ENCODE assay signal across 11 cellular contexts in the genomic region with DNA sequence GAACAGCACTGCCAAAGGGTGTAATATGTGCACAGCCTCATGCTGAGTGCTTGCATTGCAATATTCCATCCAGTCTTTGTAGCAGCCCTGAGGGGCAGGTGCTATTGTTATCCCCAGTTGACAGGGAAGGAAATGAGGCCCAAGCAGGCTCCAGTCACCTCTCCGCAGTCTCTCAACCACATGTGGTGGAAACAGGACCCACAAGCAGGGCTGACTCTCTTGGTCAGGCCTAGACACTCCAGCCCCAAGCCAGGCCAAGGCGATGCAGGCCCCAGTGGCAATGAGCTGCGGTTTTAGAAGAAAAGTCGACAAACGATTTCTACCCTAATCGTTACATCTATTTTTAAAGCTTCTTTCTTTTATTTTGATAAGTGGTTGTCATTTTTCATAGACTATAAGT. TPM values are rescaled to one million over a fixed set of nuclear protein-coding genes. Genes with fewer than 3 reads are reported as not detected.
DNase-seq lines count a peak whose midpoint lies in the region; ATAC-seq and TF ChIP-seq lines count a peak whose summit lies in the region.
"Had no signal": no experiment of that assay in that cellular context is flagged by ENCODE, and none has a peak within 500 bp of the region (broad histone marks: within the 10 kb centered on the region; RNA-seq: fewer than 3 reads in every experiment).

No MANE protein-coding gene starts in this region.

- no peak for TF ChIP-seq CTCF in PC-9 (conservative IDR thresholded peaks at IDR 0.05)
- TF ChIP-seq CTCF in foreskin keratinocyte (conservative IDR thresholded peaks at IDR 0.05): no peak
- TF ChIP-seq CTCF in osteocyte (IDR thresholded peaks at IDR 0.05): no peak
- no peak for TF ChIP-seq CTCF in MCF 10A (IDR thresholded peaks at IDR 0.05; ENCODE audit: unreplicated experiment)

- peaks cover 2% of the 10 kb centered on the region for H3K36me3 Mint-ChIP-seq in osteocyte (ENCODE audit: unreplicated experiment)
- peaks cover 4% of the 10 kb centered on the region for H3K36me3 Mint-ChIP-seq in MCF 10A (ENCODE audit: insufficient read depth, unreplicated experiment)

- CTCF ChIA-PET in PC-9 (lab: Charles Lee) (no interaction called here), MCF 10A (lab: Yijun Ruan, JAX) (interaction anchor here (0.6 to 2.6 kb wide), 2 partner anchors 71 to 204 kb away, joined by 3 to 12 read pairs; no protein-coding TSS in a partner anchor)

- intact Hi-C loops in PC-9 (cut with micrococcal nuclease; ENCODE audit: unreplicated experiment) (loop anchor here (5.0 kb wide), 1 partner anchor 50 kb away; no protein-coding TSS in a partner anchor), MCF 10A (cut with micrococcal nuclease) (no loop called here), left ventricle myocardium superior (cut with micrococcal nuclease) (no loop called here), posterior vena cava (cut with DNase I) (no loop called here)

- H3K4me2 ChIP-seq in BLaER1 (peak overlapping the region; percentile 5; the same call in 1 of the 2 replicates), PC-9 (no peak overlapping the region)

- H3K4me3 ChIP-seq in BLaER1 (no peak overlapping the region), PC-9 (no peak overlapping the region)

- H3K27ac ChIP-seq in BLaER1 (no peak overlapping the region), PC-9 (peak overlapping the region; percentile 34), foreskin keratinocyte (peak overlapping the region; percentile 35)

- H3K4me1 Mint-ChIP-seq in osteocyte (ENCODE audit: unreplicated experiment) (peaks cover 1% of the 10 kb centered on the region), MCF 10A (ENCODE audit: insufficient read depth, unreplicated experiment) (peaks cover 29% of the 10 kb centered on the region)

- no peak overlapping the region for H2AFZ ChIP-seq in PC-9

- POLR2A ChIA-PET in PC-9 (lab: Charles Lee; ENCODE audit: unreplicated experiment): interaction anchor here (0.6 kb wide), 1 partner anchor 52 kb away, joined by 6 read pairs; the partner anchor contains the start of gene GADD45A
- POLR2A ChIA-PET in MCF 10A (lab: Yijun Ruan, JAX): interaction anchor here (0.7 to 3.8 kb wide), 4 partner anchors 12 to 62 kb away, joined by 3 to 18 read pairs (median 3); partner anchors contain the start of gene GADD45A

- no peak for ATAC-seq in foreskin keratinocyte
- ATAC-seq in left ventricle myocardium superior: no peak

- H4K20me1 ChIP-seq in BLaER1 (no peaks in the 10 kb centered on the region), PC-9 (ENCODE audit: insufficient read depth) (no peaks in the 10 kb centered on the region)

- BruUV-seq in PC-9 (replicated peaks; lab: Mats Ljungman, UMichigan) (no TSS peak), MCF 10A (replicated peaks; lab: Mats Ljungman, UMichigan) (no TSS peak)

- H3K4me1 ChIP-seq in BLaER1 (peaks cover 39% of the 10 kb centered on the region), PC-9 (replicated peaks; ENCODE audit: insufficient read depth) (peaks cover 41% of the 10 kb centered on the region), foreskin keratinocyte (peaks cover 37% of the 10 kb centered on the region)

- H3K27ac Mint-ChIP-seq in osteocyte (ENCODE audit: unreplicated experiment) (no peak overlapping the region), MCF 10A (ENCODE audit: low read depth, unreplicated experiment) (no peak overlapping the region)
- H3K27ac Mint-ChIP-seq: CD4-positive, alpha-beta T cell had no signal

- H3K36me3 ChIP-seq in BLaER1 (no peaks in the 10 kb centered on the region), PC-9 (ENCODE audit: low read depth) (no peaks in the 10 kb centered on the region)

- no peaks in the 10 kb centered on the region for H3K9me3 ChIP-seq in BLaER1
- H3K9me3 ChIP-seq in PC-9 (ENCODE audit: insufficient read depth, low read depth): no peaks in the 10 kb centered on the region; the same call in 1 of the 2 replicates

- H3K27me3 ChIP-seq in BLaER1: no peaks in the 10 kb centered on the region
- H3K27me3 ChIP-seq in PC-9 (ENCODE audit: insufficient read depth, low read depth): no peaks in the 10 kb centered on the region
- no peaks in the 10 kb centered on the region for H3K27me3 ChIP-seq in foreskin keratinocyte

- DNase-seq in PC-9: peak in 1 of 2 experiments; percentile 15
- DNase-seq in foreskin keratinocyte: no peak
- peak; percentile 63 for DNase-seq in osteocyte (ENCODE audit: extremely low spot score, unreplicated experiment)
- DNase-seq in MCF 10A (ENCODE audit: unreplicated experiment): no peak
- no peak for DNase-seq in left ventricle myocardium superior
- DNase-seq in posterior vena cava (ENCODE audit: low spot score): no peak
- DNase-seq: CD4-positive, alpha-beta T cell; H9; NCI-H2081 treated with DMSO at 0.1 percent for 48 hours; NCI-H524 treated with DMSO at 0.1 percent for 48 hours had no signal

- no peak overlapping the region for H3K9ac ChIP-seq in BLaER1

- H3K79me2 ChIP-seq in PC-9 (ENCODE audit: low read depth): no peaks in the 10 kb centered on the region

- H3K27me3 Mint-ChIP-seq in osteocyte (ENCODE audit: unreplicated experiment): no peaks in the 10 kb centered on the region
- H3K27me3 Mint-ChIP-seq in MCF 10A (ENCODE audit: insufficient read depth, unreplicated experiment): no peaks in the 10 kb centered on the region

- H3K9me3 Mint-ChIP-seq in osteocyte (ENCODE audit: unreplicated experiment): peaks cover 4% of the 10 kb centered on the region
- peaks cover 8% of the 10 kb centered on the region for H3K9me3 Mint-ChIP-seq in MCF 10A (ENCODE audit: unreplicated experiment)
- H3K9me3 Mint-ChIP-seq: CD4-positive, alpha-beta T cell; H9 had no signal

- H3K4me3 Mint-ChIP-seq in osteocyte (ENCODE audit: unreplicated experiment) (no peak overlapping the region), MCF 10A (ENCODE audit: unreplicated experiment) (no peak overlapping the region)
- H3K4me3 Mint-ChIP-seq: CD4-positive, alpha-beta T cell; H9 had no signal

- H3K9me2 ChIP-seq in PC-9 (ENCODE audit: insufficient read depth): no peaks in the 10 kb centered on the region

- H3F3A ChIP-seq in PC-9 (ENCODE audit: insufficient read depth, low read depth): peaks cover 10% of the 10 kb centered on the region; the same call in 1 of the 2 replicates

RNA-seq across cellular contexts. Expression of gene GADD45A, which starts 52.6 kb away (rescaled TPM):
- total RNA-seq in PC-9 (2021): 63.6 and 112 TPM in 2 replicates
- 99.9 and 107 TPM in 2 replicates for total RNA-seq in foreskin keratinocyte
- 115 and 131 TPM in 2 replicates for polyA plus RNA-seq in foreskin keratinocyte
- 43.3 and 45.3 TPM in 2 replicates for total RNA-seq in osteocyte
- total RNA-seq in MCF 10A (2022): 183 and 225 TPM in 2 replicates
- 46.6 TPM for total RNA-seq in left ventricle myocardium superior
- total RNA-seq in posterior vena cava: 10 to 100 TPM; 32.4 to 40.4 TPM
